In genomic region chr22:27628891-27629631, GRCh38 we compare ENCODE assay signal across 15 cellular contexts.
DNase-seq lines count a peak whose midpoint lies in the region; ATAC-seq, FAIRE-seq and TF ChIP-seq lines count a peak whose summit lies in the region.
"Had no signal": no experiment of that assay in that cellular context is flagged by ENCODE, and none has a peak within 500 bp of the region (broad histone marks: within the 10 kb centered on the region; RNA-seq: fewer than 3 reads in every experiment).

No MANE protein-coding gene starts in this region.

- H2AFZ ChIP-seq in smooth muscle cell (ENCODE audit: low read depth) = no peak overlapping the region

- TF ChIP-seq CTCF in foreskin keratinocyte (conservative IDR thresholded peaks at IDR 0.05) = no peak
- no peak for TF ChIP-seq CTCF in smooth muscle cell (IDR thresholded peaks at IDR 0.05; ENCODE audit: borderline replicate concordance, insufficient read depth, poor library complexity, severe bottlenecking)

- DNase-seq in HPDE6-E6E7 (ENCODE audit: extremely low spot score) (peak; percentile 55), NCI-H510A treated with DMSO at 0.1 percent for 48 hours (lab: John Stamatoyannopoulos, UW) (peak; percentile 31), foreskin keratinocyte (peak; percentile 41 to 51), small intestine (peak; percentile 20), smooth muscle cell (lab: John Stamatoyannopoulos, UW; ENCODE audit: unreplicated experiment) (no peak)
- no peak for DNase-seq in activated naive CD4-positive, alpha-beta T cell treated with Interleukin-2 at 50 U/mL for 16 hours
- DNase-seq: CD8-positive, alpha-beta T cell; NCI-H1092; NCI-H1694; NCI-H2171; NCI-H524; SW 1271 had no signal

- no peaks in the 10 kb centered on the region for H3K9me3 ChIP-seq in small intestine (ENCODE audit: control insufficient read depth, low read depth)
- no peaks in the 10 kb centered on the region for H3K9me3 ChIP-seq in smooth muscle cell (replicated peaks; ENCODE audit: low read depth)

- WGBS in small intestine, 3 donors = 66 to 84% (median 77%) methylated on average over 9 of the region's 9 CpGs
- 73% methylated on average over 9 of the region's 9 CpGs for WGBS in smooth muscle cell (ENCODE audit: low lambda C conversion rate)

- H3K27me3 ChIP-seq in foreskin keratinocyte = no peaks in the 10 kb centered on the region
- H3K27me3 ChIP-seq in small intestine (ENCODE audit: control insufficient read depth in 2 of 2, insufficient read depth in 2 of 2, low read length in 2 of 2) = no peaks in the 10 kb centered on the region
- no peaks in the 10 kb centered on the region for H3K27me3 ChIP-seq in smooth muscle cell (ENCODE audit: low read depth)
- H3K27me3 ChIP-seq: SJSA1 had no signal

- H3K4me3 ChIP-seq in small intestine (ENCODE audit: low read depth in 1 of 2, low read length in 2 of 2) (no peak overlapping the region), smooth muscle cell (no peak overlapping the region)
- H3K4me3 ChIP-seq: SJSA1 had no signal

- H3K79me2 ChIP-seq in smooth muscle cell (ENCODE audit: low read depth) = no peaks in the 10 kb centered on the region

- no peak overlapping the region for H3K4me2 ChIP-seq in smooth muscle cell

- no peak for FAIRE-seq in small intestine (lab: Jason Lieb, UNC)
- FAIRE-seq: HTR-8/SVneo had no signal

- no peaks in the 10 kb centered on the region for H3F3A ChIP-seq in smooth muscle cell (ENCODE audit: low read depth)

- H3K9ac ChIP-seq in smooth muscle cell (ENCODE audit: low read depth) = no peak overlapping the region

- no peaks in the 10 kb centered on the region for H4K20me1 ChIP-seq in smooth muscle cell (ENCODE audit: low read depth)

- H3K27ac ChIP-seq in foreskin keratinocyte (no peak overlapping the region), small intestine (ENCODE audit: low read depth in 1 of 2, low read length in 1 of 2) (no peak overlapping the region), smooth muscle cell (ENCODE audit: low read depth) (no peak overlapping the region)
- H3K27ac ChIP-seq: SJSA1 had no signal

- H3K36me3 ChIP-seq in small intestine (ENCODE audit: control insufficient read depth in 2 of 2, insufficient read depth in 2 of 2, low read length in 2 of 2) (no peaks in the 10 kb centered on the region), smooth muscle cell (ENCODE audit: low read depth) (no peaks in the 10 kb centered on the region)
- H3K36me3 ChIP-seq: SJSA1 had no signal

- ATAC-seq in foreskin keratinocyte (no peak), HG02571 (IDR thresholded peaks at IDR 0.05; ENCODE audit: unreplicated experiment) (no peak)
- ATAC-seq: CD8-positive, alpha-beta T cell had no signal

- H3K4me1 ChIP-seq in foreskin keratinocyte (peaks cover 7% of the 10 kb centered on the region), small intestine (ENCODE audit: control insufficient read depth in 2 of 2, insufficient read depth in 1 of 2, low read depth in 1 of 2, low read length in 1 of 2) (no peaks in the 10 kb centered on the region), smooth muscle cell (ENCODE audit: low read depth) (peaks cover 8% of the 10 kb centered on the region)

Comparison
In these comparisons a context has a peak if more than half of its experiments do, and no peak if none do; other contexts are left out.
1. DNase-seq: peak in HPDE6-E6E7 (single experiment), NCI-H510A treated with DMSO at 0.1 percent for 48 hours (single experiment), foreskin keratinocyte (2 of 2) and small intestine (single experiment); none in smooth muscle cell (single experiment) and activated naive CD4-positive, alpha-beta T cell treated with Interleukin-2 at 50 U/mL for 16 hours (single experiment).